8 cellular contexts compared by ENCODE assay signal in genomic region chr1:154479764-154480421, GRCh38. TPM values are rescaled to one million over a fixed set of nuclear protein-coding genes. Genes with fewer than 3 reads are reported as not detected.
DNase-seq lines count a peak whose midpoint lies in the region; ATAC-seq, FAIRE-seq and TF ChIP-seq lines count a peak whose summit lies in the region.

No MANE protein-coding gene starts in this region.

- no peaks in the 10 kb centered on the region for H3K36me3 ChIP-seq in MG63
- H3K36me3 ChIP-seq in ovary = no peaks in the 10 kb centered on the region

- peak; percentile 79 to 91 (median 90) for TF ChIP-seq CTCF in ovary (IDR thresholded peaks at IDR 0.05)

- H3K4me3 ChIP-seq in MG63 (no peak overlapping the region), ovary (no peak overlapping the region)

- peak; percentile 33 for FAIRE-seq in frontal cortex (lab: Jason Lieb, UNC)

- intact Hi-C loops in ovary (cut with DNase I) = loop anchor here (5.0 to 10.0 kb wide), 4 partner anchors 65 to 595 kb away; partner anchors contain the start of genes KCNN3 (in 2 of the 4) and EFNA3 (in 1 of the 4)

- no peaks in the 10 kb centered on the region for H3K27me3 ChIP-seq in MG63
- no peaks in the 10 kb centered on the region for H3K27me3 ChIP-seq in ovary

- ATAC-seq in GM18517 (IDR thresholded peaks at IDR 0.05; ENCODE audit: unreplicated experiment) = no peak

- no peaks in the 10 kb centered on the region for H3K4me1 ChIP-seq in ovary (ENCODE audit: insufficient read depth)

- H3K27ac ChIP-seq in ovary = peak overlapping the region in 1 of 2 donors; percentile 15

- DNase-seq in GM03348 (ENCODE audit: low spot score) = peak; percentile 89
- DNase-seq in MG63 = peak; percentile 53
- peak; percentile 88 for DNase-seq in RPMI8226
- peak; percentile 54 for DNase-seq in activated naive CD4-positive, alpha-beta T cell treated with Interleukin-2 at 50 U/mL for 16 hours
- peak; percentile 66 to 80 for DNase-seq in frontal cortex (ENCODE audit: low spot score in 2 of 2)
- peak in 4 of 5 donors; percentile 53 to 78 (median 64) for DNase-seq in ovary
- no peak for DNase-seq in mesenteric fat pad (ENCODE audit: low spot score)

- peak; percentile 9 for TF ChIP-seq EP300 in ovary (IDR thresholded peaks at IDR 0.05)

- 36% methylated on average over 9 of the region's 9 CpGs for WGBS in ovary, 3 donors

- no peak for TF ChIP-seq POLR2A in ovary (IDR thresholded peaks at IDR 0.05)

- no peaks in the 10 kb centered on the region for H3K9me3 ChIP-seq in MG63
- H3K9me3 ChIP-seq in ovary = no peaks in the 10 kb centered on the region

RNA-seq across cellular contexts. Expression of gene TDRD10, which starts 22.1 kb away (rescaled TPM):
- not detected in 2 replicates for total RNA-seq in MG63 (2014; rRNA removed; shearing (Covaris generic); ENCODE audit: low replicate concordance)
- total RNA-seq in frontal cortex (0.41 TPM), ovary (1 to 10 TPM; 3.1 to 8.7 (median 5.8) TPM), mesenteric fat pad (7.2 TPM)
- polyA plus RNA-seq in ovary = 1 to 10 TPM; 4.1 to 6.2 TPM

RNA-seq across cellular contexts. Expression of gene SHE, which starts 22.3 kb away (rescaled TPM):
- total RNA-seq in MG63 (2014; rRNA removed; shearing (Covaris generic); ENCODE audit: low replicate concordance) = not detected in 2 replicates
- total RNA-seq in frontal cortex (2.0 TPM), ovary (10 to 100 TPM in 2 of 7 donors, 1 to 10 TPM in 5; 4.3 to 20.5 (median 9.0) TPM), mesenteric fat pad (33.1 TPM)
- 10 to 100 TPM in 1 of 2 donors, 1 to 10 TPM in 1; 6.9 to 15.4 TPM for polyA plus RNA-seq in ovary
